Comparison of ENCODE assay signal across 20 cellular contexts in genomic region chr5:35457912-35458823, GRCh38.
"Had no signal": no experiment of that assay in that cellular context is flagged by ENCODE, and none has a peak within 500 bp of the region (broad histone marks: within the 10 kb centered on the region; RNA-seq: fewer than 3 reads in every experiment).

No MANE protein-coding gene starts in this region.

- DNase-seq: activated B cell treated with CpG ODN at 0.5 μM for 24 hours; activated CD4-positive, alpha-beta T cell treated with anti-CD3 and anti-CD28 coated beads for 1 hour; activated CD4-positive, alpha-beta T cell treated with anti-CD3 and anti-CD28 coated beads, Interleukin-2, amount 10 ng/mL, durations not matched to agents 24 days and 14 days; activated CD4-positive, alpha-beta T cell treated with anti-CD3 and anti-CD28 coated beads, Interleukin-2, amount 50 U/mL, for 48 hours; activated CD8-positive, alpha-beta memory T cell treated with anti-CD3 and anti-CD28 coated beads, Interleukin-2, amount 10 ng/mL, durations not matched to agents 7 days and 5 days; activated effector memory CD4-positive, alpha-beta T cell treated with Interleukin-2 at 50 U/mL for 16 hours; activated naive CD4-positive, alpha-beta T cell; activated T-cell treated with anti-CD3 and anti-CD28 coated beads, Interleukin-2, amount 50 U/mL, for 24 hours; aorta; MM.1S; NCI-H146; NCI-H187 treated with DMSO at 0.1 percent for 48 hours; NCI-H2081 treated with DMSO at 0.1 percent for 48 hours; NCI-H226; NCI-H526 treated with DMSO at 0.1 percent for 48 hours; PC-3; SIG-M5; T-helper 17 cell; T-helper 9 cell had no signal

- H3K4me3 ChIP-seq: breast epithelium had no signal

- H3K27ac ChIP-seq: breast epithelium had no signal

- ATAC-seq: activated CD8-positive, alpha-beta memory T cell treated with anti-CD3 and anti-CD28 coated beads, Interleukin-2, amount 10 ng/mL, durations not matched to agents 7 days and 5 days; PC-3; T-helper 17 cell had no signal

- H3K36me3 ChIP-seq: breast epithelium had no signal

- H3K27me3 ChIP-seq: breast epithelium had no signal

- H3K4me1 ChIP-seq: breast epithelium had no signal
